15 cellular contexts compared by ENCODE assay signal in genomic region chr17:82559779-82560642, GRCh38. TPM values are rescaled to one million over a fixed set of nuclear protein-coding genes. Genes with fewer than 3 reads are reported as not detected.
DNase-seq lines count a peak whose midpoint lies in the region; TF ChIP-seq lines count a peak whose summit lies in the region.
"Had no signal": no experiment of that assay in that cellular context is flagged by ENCODE, and none has a peak within 500 bp of the region (broad histone marks: within the 10 kb centered on the region; RNA-seq: fewer than 3 reads in every experiment).

No MANE protein-coding gene starts in this region.

- DNase-seq in DMS53 (lab: John Stamatoyannopoulos, UW) (peak; percentile 34), DMS53 treated with DMSO at 0.1 percent for 48 hours (lab: John Stamatoyannopoulos, UW; ENCODE audit: unreplicated experiment) (no peak), LNCaP clone FGC (ENCODE audit: low read depth) (no peak), ecto neural progenitor cell (ENCODE audit: low spot score) (peak; percentile 40), trophoblast cell (no peak), ascending aorta (ENCODE audit: low spot score in 2 of 2) (no peak), OCI-M2 (lab: John Stamatoyannopoulos, UW; ENCODE audit: unreplicated experiment) (no peak), Ammon's horn (ENCODE audit: low spot score) (no peak)
- DNase-seq: activated CD4-positive, alpha-beta memory T cell treated with anti-CD3 and anti-CD28 coated beads, Interleukin-2, amount 10 ng/mL, durations not matched to agents 7 days and 5 days; CD4-positive, CD25-positive, alpha-beta regulatory T cell; central memory CD4-positive, alpha-beta T cell; Karpas-422; NCI-H2107 had no signal

- peaks cover 32% of the 10 kb centered on the region for H3K79me2 ChIP-seq in trophoblast cell (ENCODE audit: control insufficient read depth, insufficient read depth, low read length, poor library complexity)

- H3K23ac ChIP-seq in trophoblast cell (ENCODE audit: low read length): no peak overlapping the region

- peak overlapping the region; percentile 77 for H3K4ac ChIP-seq in trophoblast cell (ENCODE audit: low read depth, low read length)

- H2AK5ac ChIP-seq in trophoblast cell (ENCODE audit: low read length): no peak overlapping the region

- H3K27ac ChIP-seq in trophoblast cell (ENCODE audit: low read depth, low read length) (no peak overlapping the region), ascending aorta (no peak overlapping the region)
- H3K27ac ChIP-seq: 22Rv1, parathyroid adenoma had no signal

- H3K4me1 ChIP-seq in trophoblast cell (ENCODE audit: control insufficient read depth in 1 of 2, insufficient read depth in 2 of 2, low read length in 2 of 2) (peaks cover 0 to 7% of the 10 kb centered on the region in 2 experiments), ascending aorta (peaks cover 0 to 3% of the 10 kb centered on the region in 2 donors)

- no peak overlapping the region for H3K18ac ChIP-seq in trophoblast cell (ENCODE audit: low read length)

- H3K9me3 ChIP-seq in trophoblast cell (ENCODE audit: insufficient read depth, low read depth, low read length): peaks cover 3% of the 10 kb centered on the region
- H3K9me3 ChIP-seq in ascending aorta: no peaks in the 10 kb centered on the region

- intact Hi-C loops in ascending aorta (cut with DNase I): no loop called here

- no peak overlapping the region for H2BK5ac ChIP-seq in trophoblast cell (ENCODE audit: low read depth, low read length, poor library complexity)

- TF ChIP-seq CTCF in LNCaP clone FGC (IDR thresholded peaks at IDR 0.05; ENCODE audit: control insufficient read depth, extremely low read depth, insufficient read depth): no peak
- no peak for TF ChIP-seq CTCF in ascending aorta (IDR thresholded peaks at IDR 0.05)

- H2BK12ac ChIP-seq in trophoblast cell (ENCODE audit: low read length): no peak overlapping the region

- H3K9ac ChIP-seq in trophoblast cell (ENCODE audit: low read length): no peak overlapping the region
- H3K9ac ChIP-seq: parathyroid adenoma had no signal

- no peak overlapping the region for H4K8ac ChIP-seq in trophoblast cell (ENCODE audit: low read depth, low read length)

- no CpG with 5 or more reads among the region's 24 CpGs for WGBS in trophoblast cell (ENCODE audit: extremely low coverage, insufficient coverage, insufficient read length)

- H3K14ac ChIP-seq in trophoblast cell (ENCODE audit: low read length): no peak overlapping the region

- H4K91ac ChIP-seq in trophoblast cell (ENCODE audit: low read depth, low read length): no peak overlapping the region

- peaks cover 11 to 13% of the 10 kb centered on the region in 2 experiments for H3K36me3 ChIP-seq in trophoblast cell (ENCODE audit: control insufficient read depth in 1 of 2, insufficient read depth in 2 of 2, low read length in 2 of 2)
- H3K36me3 ChIP-seq in ascending aorta: peaks cover 0 to 11% of the 10 kb centered on the region in 2 donors

- H3K4me3 ChIP-seq in LNCaP clone FGC (ENCODE audit: low read depth, low read length) (peak overlapping the region; percentile 20; the same call in 1 of the 2 replicates), trophoblast cell (ENCODE audit: low read depth, low read length) (no peak overlapping the region), ascending aorta (no peak overlapping the region)

- H2AFZ ChIP-seq in trophoblast cell (ENCODE audit: insufficient read depth, low read length, poor library complexity): no peak overlapping the region
- H2AFZ ChIP-seq: parathyroid adenoma had no signal

- H3K4me2 ChIP-seq in trophoblast cell (ENCODE audit: low read length): no peak overlapping the region

- no peaks in the 10 kb centered on the region for H3K27me3 ChIP-seq in trophoblast cell (ENCODE audit: insufficient read depth, low read length)
- H3K27me3 ChIP-seq in ascending aorta: no peaks in the 10 kb centered on the region

- H3K79me1 ChIP-seq in trophoblast cell (ENCODE audit: low read length): no peaks in the 10 kb centered on the region

- H4K12ac ChIP-seq in trophoblast cell (ENCODE audit: low read depth, low read length): no peak overlapping the region

- no peak overlapping the region for H2BK120ac ChIP-seq in trophoblast cell (ENCODE audit: insufficient read depth, low read length, poor library complexity)

RNA-seq across cellular contexts. Expression of gene FOXK2, which starts 40.5 kb away (rescaled TPM):
- polyA plus RNA-seq in trophoblast cell (2013): 68.4 and 69.0 TPM in 2 replicates
- total RNA-seq in ascending aorta: 131 TPM

Comparison
In these comparisons a context has a peak if more than half of its experiments do, and no peak if none do; other contexts are left out.
1. DNase-seq: peak in DMS53 (single experiment) and ecto neural progenitor cell (single experiment); none in DMS53 treated with DMSO at 0.1 percent for 48 hours (single experiment), LNCaP clone FGC (single experiment), trophoblast cell (0 of 2), ascending aorta (0 of 2), OCI-M2 (single experiment) and Ammon's horn (single experiment).